In the genomic region with DNA sequence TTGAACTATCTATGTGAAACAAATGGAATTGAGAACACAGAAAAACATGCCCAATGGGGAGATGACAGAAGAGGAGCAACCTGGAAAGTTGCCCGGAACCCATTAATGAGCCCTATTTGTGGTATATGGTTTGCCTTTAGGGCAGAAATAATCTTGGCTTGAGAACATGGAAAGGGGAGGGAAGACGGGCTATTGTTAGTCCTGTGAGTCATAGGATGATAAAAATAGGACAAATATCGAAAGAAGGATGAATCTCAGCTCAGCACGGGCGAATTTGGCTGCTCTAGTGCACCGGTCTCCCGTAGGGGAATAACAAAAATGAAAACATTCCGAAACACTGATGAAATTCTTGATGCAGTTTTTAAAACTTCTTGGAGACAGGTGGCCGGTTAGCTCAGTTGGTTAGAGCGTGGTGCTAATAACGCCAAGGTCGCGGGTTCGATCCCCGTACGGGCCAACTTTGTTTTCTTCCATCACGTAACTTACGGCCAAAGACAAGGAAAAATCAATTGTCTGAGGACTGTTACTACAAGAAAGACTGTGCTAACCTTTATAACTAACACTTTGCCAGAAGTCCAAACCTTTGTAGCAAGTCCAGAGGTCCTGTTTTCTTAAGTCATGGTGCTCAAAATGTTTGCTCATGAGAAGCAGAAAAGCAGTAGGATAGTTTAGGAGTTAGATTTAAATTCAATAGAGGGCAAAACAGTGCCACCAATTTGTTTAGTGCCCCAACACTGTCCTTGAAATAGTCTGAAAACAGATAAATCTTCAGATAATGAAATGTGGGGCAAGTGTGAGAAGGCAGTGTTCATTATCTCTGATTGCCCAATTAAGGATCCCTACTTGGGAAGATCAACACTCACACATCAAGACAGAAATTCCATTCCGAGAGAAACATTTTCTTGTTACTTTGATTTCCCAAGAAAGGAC, we compare ENCODE assay signal across 1 cellular context.
TF ChIP-seq lines count a peak whose summit lies in the region.

No MANE protein-coding gene starts in this region.

TF ChIP-seq in K562, 482 proteins besides CTCF, POLR2A, EP300 and RAD21 (continued from another document and continues in another):
- TF ChIP-seq RBBP5 (IDR thresholded peaks at IDR 0.05; ENCODE audit: borderline replicate concordance, insufficient read depth, low read length, poor library complexity, severe bottlenecking) (peak; percentile 62), RBM39 (optimal IDR thresholded peaks at IDR 0.05; ENCODE audit: low read depth, low read length) (peak; percentile 94), RNF2 (IDR thresholded peaks at IDR 0.05) (peak; percentile 79; the same call in 1 of the 2 replicates), CHAMP1 (IDR thresholded peaks at IDR 0.05) (peak; percentile 27), NCOA6 (IDR thresholded peaks at IDR 0.05) (no peak), FOSL1 (tag; conservative IDR thresholded peaks at IDR 0.05) (peak; percentile 84), FOXP1 (CRISPR knock-in tag; IDR thresholded peaks at IDR 0.05) (0 out of 2 replicates have a peak, but pooled peaks have one; percentile 12), NBN (IDR thresholded peaks at IDR 0.05; ENCODE audit: low read depth) (peak; percentile 57), FOXK2 (conservative IDR thresholded peaks at IDR 0.05 in 1 of 2, IDR thresholded peaks at IDR 0.05 in 1 of 2; ENCODE audit: low read depth in 2 of 2) (peak in 1 of 2 experiments; percentile 89; a peak in 2 of 4 replicates), E2F5 (CRISPR knock-in tag; IDR thresholded peaks at IDR 0.05) (no peak), CXXC5 (CRISPR knock-in tag; IDR thresholded peaks at IDR 0.05) (peak; percentile 80; the same call in 1 of the 2 replicates), ZNF384 (IDR thresholded peaks at IDR 0.05; ENCODE audit: low read depth, low read length) (peak; percentile 54; the same call in 1 of the 2 replicates), HNRNPLL (IDR thresholded peaks at IDR 0.05; ENCODE audit: low read depth, low read length, poor library complexity, severe bottlenecking) (peak; percentile 88), UBTF (IDR thresholded peaks at IDR 0.05; ENCODE audit: borderline replicate concordance in 1 of 2, low read depth in 2 of 2, low read length in 2 of 2) (0 out of 4 replicates have a peak, but pooled peaks of 1 of the 2 experiments have one; percentile 64), SAFB (IDR thresholded peaks at IDR 0.05; ENCODE audit: borderline replicate concordance, low read depth, low read length) (no peak), HOXB6 (CRISPR knock-in tag; IDR thresholded peaks at IDR 0.05; ENCODE audit: borderline replicate concordance) (0 out of 2 replicates have a peak, but pooled peaks have one; percentile 19), AFF1 (IDR thresholded peaks at IDR 0.05; ENCODE audit: low read depth in 1 of 2, partially characterized antibody in 2 of 2) (peak; percentile 19 to 52), CUX1 (CRISPR knock-in tag; IDR thresholded peaks at IDR 0.05) (peak; percentile 87), KLF10 (CRISPR knock-in tag; IDR thresholded peaks at IDR 0.05) (no peak), GTF2F1 (IDR thresholded peaks at IDR 0.05; ENCODE audit: low read depth, low read length) (0 out of 2 replicates have a peak, but pooled peaks have one; percentile 61), MITF (IDR thresholded peaks at IDR 0.05) (0 out of 2 replicates have a peak, but pooled peaks have one; percentile 56), GMEB1 (CRISPR knock-in tag; IDR thresholded peaks at IDR 0.05) (no peak), MYC (IDR thresholded peaks at IDR 0.05; ENCODE audit: low read depth, low read length) (peak; percentile 75), MYC (CRISPR knock-in tag; IDR thresholded peaks at IDR 0.05; ENCODE audit: borderline replicate concordance, low read depth) (no peak), TBL1XR1 (IDR thresholded peaks at IDR 0.05; ENCODE audit: low read length in 2 of 2) (peak in 1 of 2 experiments; percentile 97; a peak in 3 of 4 replicates), ID3 (CRISPR knock-in tag; IDR thresholded peaks at IDR 0.05) (no peak), ID3 (tag; IDR thresholded peaks at IDR 0.05) (peak; percentile 50; the same call in 1 of the 2 replicates)
- TF ChIP-seq, protein P1, sequence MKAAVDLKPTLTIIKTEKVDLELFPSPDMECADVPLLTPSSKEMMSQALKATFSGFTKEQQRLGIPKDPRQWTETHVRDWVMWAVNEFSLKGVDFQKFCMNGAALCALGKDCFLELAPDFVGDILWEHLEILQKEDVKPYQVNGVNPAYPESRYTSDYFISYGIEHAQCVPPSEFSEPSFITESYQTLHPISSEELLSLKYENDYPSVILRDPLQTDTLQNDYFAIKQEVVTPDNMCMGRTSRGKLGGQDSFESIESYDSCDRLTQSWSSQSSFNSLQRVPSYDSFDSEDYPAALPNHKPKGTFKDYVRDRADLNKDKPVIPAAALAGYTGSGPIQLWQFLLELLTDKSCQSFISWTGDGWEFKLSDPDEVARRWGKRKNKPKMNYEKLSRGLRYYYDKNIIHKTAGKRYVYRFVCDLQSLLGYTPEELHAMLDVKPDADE (conservative IDR thresholded peaks at IDR 0.05; ENCODE audit: control insufficient read depth, low read depth, low read length): peak; percentile 95
